ENCODE assay signal across 8 cellular contexts in the genomic region with DNA sequence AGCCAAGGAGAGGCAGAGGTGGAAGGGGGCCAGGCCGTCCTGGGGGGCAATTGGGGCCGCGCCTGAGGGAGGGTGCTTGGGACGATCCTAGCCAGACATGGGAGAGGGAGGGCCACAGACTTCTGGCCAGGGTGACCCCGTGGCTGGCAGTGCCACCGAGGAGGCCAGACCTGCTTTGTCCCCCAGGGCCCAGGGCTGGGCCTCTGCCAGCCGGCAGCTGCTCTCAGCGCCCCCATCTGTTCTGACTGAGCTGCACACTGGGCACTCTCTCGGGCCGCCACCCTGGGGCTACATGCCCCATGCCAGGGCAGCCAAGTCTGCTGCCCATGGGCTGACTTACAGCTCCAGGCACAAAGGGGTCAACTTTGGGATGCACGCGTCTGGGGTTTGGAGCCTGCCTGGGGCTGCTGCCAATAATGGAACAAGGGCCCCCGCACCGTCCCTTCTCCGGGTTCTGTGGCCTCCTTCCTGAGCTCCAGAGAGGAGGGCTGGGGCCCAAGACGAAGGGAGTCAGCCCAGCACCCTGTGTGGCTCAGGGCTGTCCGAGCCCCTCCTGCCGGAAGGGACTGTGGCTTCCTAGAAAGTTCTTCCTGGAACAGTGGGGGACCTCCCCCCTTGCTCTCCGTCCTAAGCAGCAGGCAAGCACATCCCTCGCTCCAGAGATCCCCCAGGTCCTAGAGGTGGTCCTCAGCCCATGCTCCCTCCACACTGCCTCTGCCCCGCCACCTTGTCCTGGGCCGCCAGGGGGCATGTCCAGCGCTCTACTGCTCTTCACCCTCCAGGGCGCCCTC. TPM values are rescaled to one million over a fixed set of nuclear protein-coding genes. Genes with fewer than 3 reads are reported as not detected.
DNase-seq lines count a peak whose midpoint lies in the region; ATAC-seq and TF ChIP-seq lines count a peak whose summit lies in the region.

No MANE protein-coding gene starts in this region.

- no peak overlapping the region for H3K27ac ChIP-seq in CD8-positive, alpha-beta T cell (ENCODE audit: low read depth, low read length)
- H3K27ac ChIP-seq in breast epithelium = peak overlapping the region in 1 of 2 donors; percentile 68
- peak overlapping the region; percentile 70 for H3K27ac ChIP-seq in substantia nigra (ENCODE audit: low read depth, low read length, poor library complexity, severe bottlenecking)

- H3K27me3 ChIP-seq in CD8-positive, alpha-beta T cell (ENCODE audit: insufficient read depth, low read length) = no peaks in the 10 kb centered on the region
- H3K27me3 ChIP-seq in MG63 = no peaks in the 10 kb centered on the region
- no peaks in the 10 kb centered on the region for H3K27me3 ChIP-seq in breast epithelium

- DNase-seq in CD8-positive, alpha-beta T cell = no peak
- peak; percentile 58 for DNase-seq in MG63
- DNase-seq in breast epithelium (ENCODE audit: low spot score in 2 of 2) = no peak
- peak; percentile 5 for DNase-seq in kidney glomerular epithelial cell (lab: John Stamatoyannopoulos, UW)
- DNase-seq in substantia nigra (lab: John Stamatoyannopoulos, UW) = peak in 38 of 49 donors; percentile 20 to 80 (median 52)
- no peak for DNase-seq in stimulated activated CD4-positive, alpha-beta T cell treated with anti-CD3 and anti-CD28 coated beads, Interleukin-15, amount 100 ng/mL, for 24 hours
- DNase-seq in stimulated activated CD4-positive, alpha-beta T cell treated with anti-CD3 and anti-CD28 coated beads, Interleukin-4, amount 100 ng/mL, for 1 hour = no peak

- H3K9me3 Mint-ChIP-seq in CD8-positive, alpha-beta T cell = no peaks in the 10 kb centered on the region

- no peaks in the 10 kb centered on the region for H3K36me3 ChIP-seq in CD8-positive, alpha-beta T cell (ENCODE audit: insufficient read depth, low read length)
- H3K36me3 ChIP-seq in MG63 (no peaks in the 10 kb centered on the region), breast epithelium (no peaks in the 10 kb centered on the region)

- H3K36me3 Mint-ChIP-seq in CD8-positive, alpha-beta T cell = no peaks in the 10 kb centered on the region

- POLR2A ChIA-PET in CD8-positive, alpha-beta T cell (lab: Charles Lee) = interaction anchor here (0.6 to 1.0 kb wide), 3 partner anchors 28 to 74 kb away, joined by 3 read pairs; a partner anchor contains a TSS

- CTCF ChIA-PET in CD8-positive, alpha-beta T cell (lab: Charles Lee) = interaction anchor here (1.3 kb wide), 1 partner anchor 16 kb away, joined by 5 read pairs; no protein-coding TSS in a partner anchor

- TF ChIP-seq CTCF in CD8-positive, alpha-beta T cell (IDR thresholded peaks at IDR 0.05) = no peak
- no peak for TF ChIP-seq CTCF in breast epithelium (IDR thresholded peaks at IDR 0.05)

- ATAC-seq in CD8-positive, alpha-beta T cell = no peak
- no peak for ATAC-seq in HG02870 (IDR thresholded peaks at IDR 0.05; ENCODE audit: unreplicated experiment)

- H3K4me3 Mint-ChIP-seq in CD8-positive, alpha-beta T cell = peak overlapping the region; percentile 67

- H3K9me3 ChIP-seq in CD8-positive, alpha-beta T cell (ENCODE audit: low read length) = no peaks in the 10 kb centered on the region
- H3K9me3 ChIP-seq in MG63 (no peaks in the 10 kb centered on the region), breast epithelium (no peaks in the 10 kb centered on the region)

- no peak overlapping the region for H3K27ac Mint-ChIP-seq in CD8-positive, alpha-beta T cell

- no peaks in the 10 kb centered on the region for H3K4me1 Mint-ChIP-seq in CD8-positive, alpha-beta T cell (ENCODE audit: low read depth)

- H3K4me3 ChIP-seq in CD8-positive, alpha-beta T cell (ENCODE audit: low read depth, low read length) = no peak overlapping the region
- H3K4me3 ChIP-seq in MG63 (peak overlapping the region; percentile 34), breast epithelium (peak overlapping the region; percentile 53 to 96 (median 75))

- intact Hi-C loops in CD8-positive, alpha-beta T cell (cut with DNase I, micrococcal nuclease) = loop anchor here in 1 of 2 experiments (1.0 to 5.0 kb wide), 2 partner anchors 27 to 42 kb away; no protein-coding TSS in a partner anchor
- intact Hi-C loops in breast epithelium (cut with DNase I; ENCODE audit: low total_unique reads) = no loop called here

- H3K27me3 Mint-ChIP-seq in CD8-positive, alpha-beta T cell (ENCODE audit: low read depth) = no peaks in the 10 kb centered on the region

- TF ChIP-seq POLR2A in breast epithelium (IDR thresholded peaks at IDR 0.05) = no peak

- peaks cover 6% of the 10 kb centered on the region for H3K4me1 ChIP-seq in CD8-positive, alpha-beta T cell (ENCODE audit: insufficient read depth, low read length)
- peaks cover 11 to 16% of the 10 kb centered on the region in 2 donors for H3K4me1 ChIP-seq in breast epithelium

RNA-seq across cellular contexts. Expression of a gene that starts 1.1 kb away (rescaled TPM):
- 1 to 10 TPM; 2.4 to 3.5 TPM for total RNA-seq in CD8-positive, alpha-beta T cell
- total RNA-seq in MG63 (2014; rRNA removed; shearing (Covaris generic); ENCODE audit: low replicate concordance) = 4.0 and 4.2 TPM in 2 replicates
- total RNA-seq in breast epithelium = 10 to 100 TPM in 1 of 3 donors, 1 to 10 TPM in 2; 6.9 to 13.0 (median 7.3) TPM

RNA-seq across cellular contexts. Expression of a gene that starts 27.8 kb away (rescaled TPM):
- 100 to 1,000 TPM; 104 to 115 TPM for total RNA-seq in CD8-positive, alpha-beta T cell
- total RNA-seq in MG63 (2014; rRNA removed; shearing (Covaris generic); ENCODE audit: low replicate concordance) = 166 and 169 TPM in 2 replicates
- total RNA-seq in breast epithelium = 100 to 1,000 TPM; 181 to 225 (median 223) TPM

RNA-seq across cellular contexts. Expression of a gene that starts 35.8 kb away (rescaled TPM):
- 10 to 100 TPM; 42.2 to 49.1 TPM for total RNA-seq in CD8-positive, alpha-beta T cell
- 15.5 and 31.4 TPM in 2 replicates for total RNA-seq in MG63 (2014; rRNA removed; shearing (Covaris generic); ENCODE audit: low replicate concordance)
- 10 to 100 TPM; 31.0 to 70.9 (median 51.5) TPM for total RNA-seq in breast epithelium

Comparison
In these comparisons a context has a peak if more than half of its experiments do, and no peak if none do; other contexts are left out.
1. DNase-seq: peak in MG63 (single experiment), kidney glomerular epithelial cell (single experiment) and substantia nigra (38 of 49); none in CD8-positive, alpha-beta T cell (0 of 7), breast epithelium (0 of 2), stimulated activated CD4-positive, alpha-beta T cell treated with anti-CD3 and anti-CD28 coated beads, Interleukin-15, amount 100 ng/mL, for 24 hours (single experiment) and stimulated activated CD4-positive, alpha-beta T cell treated with anti-CD3 and anti-CD28 coated beads, Interleukin-4, amount 100 ng/mL, for 1 hour (single experiment).